1 cellular context compared by ENCODE assay signal in the genomic region with DNA sequence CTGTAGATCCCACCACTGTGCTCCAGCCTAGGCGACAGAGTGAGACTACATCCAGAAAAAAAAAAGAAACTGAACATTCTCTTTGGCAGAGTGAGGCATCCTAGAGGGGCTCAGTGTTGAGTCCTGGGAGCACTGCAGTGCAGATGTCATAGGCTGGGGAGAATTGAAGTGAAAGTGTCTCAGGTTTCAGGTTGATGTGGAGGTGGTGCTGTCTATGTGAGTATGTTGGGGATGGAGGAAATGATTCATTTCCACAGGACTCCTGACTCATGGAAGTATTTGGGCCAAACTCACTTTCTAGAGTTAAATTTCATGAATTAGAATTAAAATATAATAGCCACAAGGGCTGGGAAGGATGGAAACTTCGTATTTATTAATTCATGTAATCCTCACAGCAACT.
TF ChIP-seq lines count a peak whose summit lies in the region.

No MANE protein-coding gene starts in this region.

TF ChIP-seq in WTC11, 78 proteins besides CTCF, POLR2A, EP300 and RAD21 (continued from another document):
- TF ChIP-seq, protein P1, sequence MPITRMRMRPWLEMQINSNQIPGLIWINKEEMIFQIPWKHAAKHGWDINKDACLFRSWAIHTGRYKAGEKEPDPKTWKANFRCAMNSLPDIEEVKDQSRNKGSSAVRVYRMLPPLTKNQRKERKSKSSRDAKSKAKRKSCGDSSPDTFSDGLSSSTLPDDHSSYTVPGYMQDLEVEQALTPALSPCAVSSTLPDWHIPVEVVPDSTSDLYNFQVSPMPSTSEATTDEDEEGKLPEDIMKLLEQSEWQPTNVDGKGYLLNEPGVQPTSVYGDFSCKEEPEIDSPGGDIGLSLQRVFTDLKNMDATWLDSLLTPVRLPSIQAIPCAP (CRISPR knock-in tag; IDR thresholded peaks at IDR 0.05), result no peak
- TF ChIP-seq ETV6 (CRISPR knock-in tag; IDR thresholded peaks at IDR 0.05) (no peak), JUN (CRISPR knock-in tag; IDR thresholded peaks at IDR 0.05) (no peak), NR1H2 (CRISPR knock-in tag; IDR thresholded peaks at IDR 0.05) (no peak), NFYB (CRISPR knock-in tag; conservative IDR thresholded peaks at IDR 0.05; ENCODE audit: low read depth) (no peak), FOXP1 (CRISPR knock-in tag; IDR thresholded peaks at IDR 0.05; ENCODE audit: borderline replicate concordance) (no peak), SMAD3 (CRISPR knock-in tag; IDR thresholded peaks at IDR 0.05; ENCODE audit: borderline replicate concordance) (no peak), GABPB1 (CRISPR knock-in tag; IDR thresholded peaks at IDR 0.05) (no peak), NR3C1 (CRISPR knock-in tag; conservative IDR thresholded peaks at IDR 0.05; ENCODE audit: low read depth) (no peak), JAZF1 (CRISPR knock-in tag; IDR thresholded peaks at IDR 0.05) (no peak)
- TF ChIP-seq, protein P2, sequence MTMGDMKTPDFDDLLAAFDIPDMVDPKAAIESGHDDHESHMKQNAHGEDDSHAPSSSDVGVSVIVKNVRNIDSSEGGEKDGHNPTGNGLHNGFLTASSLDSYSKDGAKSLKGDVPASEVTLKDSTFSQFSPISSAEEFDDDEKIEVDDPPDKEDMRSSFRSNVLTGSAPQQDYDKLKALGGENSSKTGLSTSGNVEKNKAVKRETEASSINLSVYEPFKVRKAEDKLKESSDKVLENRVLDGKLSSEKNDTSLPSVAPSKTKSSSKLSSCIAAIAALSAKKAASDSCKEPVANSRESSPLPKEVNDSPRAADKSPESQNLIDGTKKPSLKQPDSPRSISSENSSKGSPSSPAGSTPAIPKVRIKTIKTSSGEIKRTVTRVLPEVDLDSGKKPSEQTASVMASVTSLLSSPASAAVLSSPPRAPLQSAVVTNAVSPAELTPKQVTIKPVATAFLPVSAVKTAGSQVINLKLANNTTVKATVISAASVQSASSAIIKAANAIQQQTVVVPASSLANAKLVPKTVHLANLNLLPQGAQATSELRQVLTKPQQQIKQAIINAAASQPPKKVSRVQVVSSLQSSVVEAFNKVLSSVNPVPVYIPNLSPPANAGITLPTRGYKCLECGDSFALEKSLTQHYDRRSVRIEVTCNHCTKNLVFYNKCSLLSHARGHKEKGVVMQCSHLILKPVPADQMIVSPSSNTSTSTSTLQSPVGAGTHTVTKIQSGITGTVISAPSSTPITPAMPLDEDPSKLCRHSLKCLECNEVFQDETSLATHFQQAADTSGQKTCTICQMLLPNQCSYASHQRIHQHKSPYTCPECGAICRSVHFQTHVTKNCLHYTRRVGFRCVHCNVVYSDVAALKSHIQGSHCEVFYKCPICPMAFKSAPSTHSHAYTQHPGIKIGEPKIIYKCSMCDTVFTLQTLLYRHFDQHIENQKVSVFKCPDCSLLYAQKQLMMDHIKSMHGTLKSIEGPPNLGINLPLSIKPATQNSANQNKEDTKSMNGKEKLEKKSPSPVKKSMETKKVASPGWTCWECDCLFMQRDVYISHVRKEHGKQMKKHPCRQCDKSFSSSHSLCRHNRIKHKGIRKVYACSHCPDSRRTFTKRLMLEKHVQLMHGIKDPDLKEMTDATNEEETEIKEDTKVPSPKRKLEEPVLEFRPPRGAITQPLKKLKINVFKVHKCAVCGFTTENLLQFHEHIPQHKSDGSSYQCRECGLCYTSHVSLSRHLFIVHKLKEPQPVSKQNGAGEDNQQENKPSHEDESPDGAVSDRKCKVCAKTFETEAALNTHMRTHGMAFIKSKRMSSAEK (CRISPR knock-in tag; IDR thresholded peaks at IDR 0.05; ENCODE audit: borderline replicate concordance), result no peak
- TF ChIP-seq, protein P3, sequence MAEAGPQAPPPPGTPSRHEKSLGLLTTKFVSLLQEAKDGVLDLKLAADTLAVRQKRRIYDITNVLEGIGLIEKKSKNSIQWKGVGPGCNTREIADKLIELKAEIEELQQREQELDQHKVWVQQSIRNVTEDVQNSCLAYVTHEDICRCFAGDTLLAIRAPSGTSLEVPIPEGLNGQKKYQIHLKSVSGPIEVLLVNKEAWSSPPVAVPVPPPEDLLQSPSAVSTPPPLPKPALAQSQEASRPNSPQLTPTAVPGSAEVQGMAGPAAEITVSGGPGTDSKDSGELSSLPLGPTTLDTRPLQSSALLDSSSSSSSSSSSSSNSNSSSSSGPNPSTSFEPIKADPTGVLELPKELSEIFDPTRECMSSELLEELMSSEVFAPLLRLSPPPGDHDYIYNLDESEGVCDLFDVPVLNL (CRISPR knock-in tag; IDR thresholded peaks at IDR 0.05; ENCODE audit: borderline replicate concordance, low read depth), result no peak
- TF ChIP-seq, protein P4, sequence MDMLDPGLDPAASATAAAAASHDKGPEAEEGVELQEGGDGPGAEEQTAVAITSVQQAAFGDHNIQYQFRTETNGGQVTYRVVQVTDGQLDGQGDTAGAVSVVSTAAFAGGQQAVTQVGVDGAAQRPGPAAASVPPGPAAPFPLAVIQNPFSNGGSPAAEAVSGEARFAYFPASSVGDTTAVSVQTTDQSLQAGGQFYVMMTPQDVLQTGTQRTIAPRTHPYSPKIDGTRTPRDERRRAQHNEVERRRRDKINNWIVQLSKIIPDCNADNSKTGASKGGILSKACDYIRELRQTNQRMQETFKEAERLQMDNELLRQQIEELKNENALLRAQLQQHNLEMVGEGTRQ (CRISPR knock-in tag; IDR thresholded peaks at IDR 0.05), result no peak
TF ChIP-seq in WTC11: peak in this region for 0.
